16 cellular contexts compared by ENCODE assay signal in the genomic region with DNA sequence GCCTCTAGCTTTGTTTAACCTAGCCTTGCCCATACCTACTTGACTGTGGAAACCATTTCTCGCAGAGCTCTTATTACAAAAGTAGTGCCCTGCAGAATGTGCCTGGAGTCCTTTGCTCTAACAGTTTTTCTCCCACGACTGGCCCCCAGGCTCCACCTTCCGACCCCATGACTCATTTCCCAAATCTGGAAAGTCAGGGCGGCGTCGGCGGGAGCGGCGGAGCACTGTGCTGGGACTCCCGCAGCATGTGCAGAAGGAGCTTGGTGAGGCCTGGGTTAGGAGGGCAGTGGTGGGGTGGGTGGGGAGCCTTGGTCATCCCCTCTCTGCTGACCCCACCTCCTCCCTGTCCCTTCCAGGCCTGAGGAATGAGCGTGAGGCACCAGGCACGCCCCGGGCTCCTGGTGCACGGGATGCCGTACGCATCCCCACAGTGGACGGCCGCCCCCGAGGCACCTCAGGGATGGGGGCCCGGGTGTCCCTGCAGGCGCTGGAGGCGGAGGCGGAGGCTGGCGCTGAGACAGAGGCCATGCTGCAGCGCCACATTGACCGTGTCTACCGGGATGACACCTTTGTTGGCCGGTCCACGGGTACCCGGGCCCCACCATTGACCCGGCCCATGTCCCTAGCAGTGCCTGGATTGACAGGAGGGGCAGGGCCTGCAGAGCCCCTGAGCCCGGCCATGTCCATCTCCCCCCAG. TPM values are rescaled to one million over a fixed set of nuclear protein-coding genes. Genes with fewer than 3 reads are reported as not detected.
DNase-seq lines count a peak whose midpoint lies in the region; ATAC-seq and TF ChIP-seq lines count a peak whose summit lies in the region.
"Had no signal": no experiment of that assay in that cellular context is flagged by ENCODE, and none has a peak within 500 bp of the region (broad histone marks: within the 10 kb centered on the region; RNA-seq: fewer than 3 reads in every experiment).

No MANE protein-coding gene starts in this region.

- CTCF ChIA-PET in activated naive CD4-positive, alpha-beta T cell treated with anti-CD3 and anti-CD28 coated beads, Interleukin-2, amount 10 ng/mL, durations not matched to agents 7 days and 5 days (lab: Charles Lee): interaction anchor here (10.7 kb wide), 1 partner anchor 56 kb away, joined by 204 read pairs; no protein-coding TSS in a partner anchor

- peaks cover 28% of the 10 kb centered on the region for H3K4me1 ChIP-seq in RWPE2 (ENCODE audit: insufficient read depth, poor library complexity, severe bottlenecking)
- H3K4me1 ChIP-seq: uterus had no signal

- H3K27ac ChIP-seq in RWPE2 (ENCODE audit: poor library complexity, severe bottlenecking): peak overlapping the region; percentile 100
- H3K27ac ChIP-seq: ascending aorta, parathyroid adenoma, uterus had no signal

- peaks cover 4% of the 10 kb centered on the region for H3K27me3 Mint-ChIP-seq in activated naive CD4-positive, alpha-beta T cell treated with anti-CD3 and anti-CD28 coated beads, Interleukin-2, amount 10 ng/mL, durations not matched to agents 7 days and 5 days
- no peaks in the 10 kb centered on the region for H3K27me3 Mint-ChIP-seq in type B pancreatic cell

- H3K27ac Mint-ChIP-seq in activated naive CD4-positive, alpha-beta T cell treated with anti-CD3 and anti-CD28 coated beads, Interleukin-2, amount 10 ng/mL, durations not matched to agents 7 days and 5 days: no peak overlapping the region
- peak overlapping the region; percentile 62 for H3K27ac Mint-ChIP-seq in type B pancreatic cell

- H3K36me3 ChIP-seq in RWPE2 (ENCODE audit: low read depth): peaks cover 69% of the 10 kb centered on the region
- H3K36me3 ChIP-seq: uterus had no signal

- no peak for TF ChIP-seq CTCF in RWPE2 (IDR thresholded peaks at IDR 0.05; ENCODE audit: poor library complexity, severe bottlenecking)
- TF ChIP-seq CTCF in fibroblast of villous mesenchyme (IDR thresholded peaks at IDR 0.05; ENCODE audit: insufficient read depth, low read depth, low read length): no peak
- TF ChIP-seq CTCF in type B pancreatic cell (conservative IDR thresholded peaks at IDR 0.05): no peak

- no peaks in the 10 kb centered on the region for H3K27me3 ChIP-seq in RWPE2 (ENCODE audit: insufficient read depth, poor library complexity, severe bottlenecking)
- H3K27me3 ChIP-seq: ascending aorta, uterus had no signal

- no peaks in the 10 kb centered on the region for H3K9me3 ChIP-seq in RWPE2 (ENCODE audit: severe bottlenecking)
- H3K9me3 ChIP-seq: ascending aorta, uterus had no signal

- peaks cover 3% of the 10 kb centered on the region for H3K36me3 Mint-ChIP-seq in activated naive CD4-positive, alpha-beta T cell treated with anti-CD3 and anti-CD28 coated beads, Interleukin-2, amount 10 ng/mL, durations not matched to agents 7 days and 5 days
- H3K36me3 Mint-ChIP-seq in type B pancreatic cell: peaks cover 18% of the 10 kb centered on the region

- H3K4me1 Mint-ChIP-seq in activated naive CD4-positive, alpha-beta T cell treated with anti-CD3 and anti-CD28 coated beads, Interleukin-2, amount 10 ng/mL, durations not matched to agents 7 days and 5 days: peaks cover 3% of the 10 kb centered on the region
- H3K4me1 Mint-ChIP-seq in type B pancreatic cell (ENCODE audit: unreplicated experiment): peaks cover 44% of the 10 kb centered on the region

- DNase-seq in activated naive CD4-positive, alpha-beta T cell treated with anti-CD3 and anti-CD28 coated beads, Interleukin-2, amount 10 ng/mL, durations not matched to agents 7 days and 5 days: peak; percentile 16
- DNase-seq in activated naive CD4-positive, alpha-beta T cell (lab: John Stamatoyannopoulos, UW): no peak
- no peak for DNase-seq in RWPE2 (ENCODE audit: low spot score)
- DNase-seq in fibroblast of villous mesenchyme (ENCODE audit: low read depth): peak; percentile 82
- DNase-seq in type B pancreatic cell (ENCODE audit: extremely low spot score, unreplicated experiment): no peak
- DNase-seq in NCI-H510A treated with DMSO at 0.1 percent for 48 hours (lab: John Stamatoyannopoulos, UW): no peak
- DNase-seq in NCI-H2227 (lab: John Stamatoyannopoulos, UW; ENCODE audit: unreplicated experiment): no peak
- DNase-seq: activated CD8-positive, alpha-beta memory T cell treated with anti-CD3 and anti-CD28 coated beads, Interleukin-2, amount 50 U/mL, for 4 hours; DMS153; GOT3; hypothalamus; NCI-H1105; uterus had no signal

- H3K4me3 ChIP-seq in RWPE2 (ENCODE audit: severe bottlenecking): no peak overlapping the region
- no peak overlapping the region for H3K4me3 ChIP-seq in fibroblast of villous mesenchyme (ENCODE audit: low read depth, low read length)
- H3K4me3 ChIP-seq: ascending aorta, uterus had no signal

- H3K9me3 Mint-ChIP-seq in activated naive CD4-positive, alpha-beta T cell treated with anti-CD3 and anti-CD28 coated beads, Interleukin-2, amount 10 ng/mL, durations not matched to agents 7 days and 5 days: no peaks in the 10 kb centered on the region
- no peaks in the 10 kb centered on the region for H3K9me3 Mint-ChIP-seq in type B pancreatic cell

- ATAC-seq in RWPE2 (ENCODE audit: low read depth) (peak; percentile 47), GM19395 (IDR thresholded peaks at IDR 0.05; ENCODE audit: unreplicated experiment) (no peak)

- no peak overlapping the region for H3K4me3 Mint-ChIP-seq in activated naive CD4-positive, alpha-beta T cell treated with anti-CD3 and anti-CD28 coated beads, Interleukin-2, amount 10 ng/mL, durations not matched to agents 7 days and 5 days
- H3K4me3 Mint-ChIP-seq in type B pancreatic cell: no peak overlapping the region

RNA-seq across cellular contexts. Expression of a gene that starts 47.5 kb away (rescaled TPM):
- 137 and 182 TPM in 2 replicates for total RNA-seq in fibroblast of villous mesenchyme
- 83.7 and 103 TPM in 2 replicates for total RNA-seq in type B pancreatic cell (ENCODE audit: low replicate concordance)

RNA-seq across cellular contexts. Expression of a gene that starts 47.8 kb away (rescaled TPM):
- 32.9 and 46.6 TPM in 2 replicates for total RNA-seq in fibroblast of villous mesenchyme
- 27.0 and 53.8 TPM in 2 replicates for total RNA-seq in type B pancreatic cell (ENCODE audit: low replicate concordance)

Comparison
In these comparisons a context has a peak if more than half of its experiments do, and no peak if none do; other contexts are left out.
1. DNase-seq: peak in activated naive CD4-positive, alpha-beta T cell treated with anti-CD3 and anti-CD28 coated beads, Interleukin-2, amount 10 ng/mL, durations not matched to agents 7 days and 5 days (single experiment) and fibroblast of villous mesenchyme (single experiment); none in activated naive CD4-positive, alpha-beta T cell (0 of 4), RWPE2 (single experiment), type B pancreatic cell (single experiment), NCI-H510A treated with DMSO at 0.1 percent for 48 hours (single experiment) and NCI-H2227 (single experiment).